1 cellular context compared by ENCODE assay signal in the genomic region with DNA sequence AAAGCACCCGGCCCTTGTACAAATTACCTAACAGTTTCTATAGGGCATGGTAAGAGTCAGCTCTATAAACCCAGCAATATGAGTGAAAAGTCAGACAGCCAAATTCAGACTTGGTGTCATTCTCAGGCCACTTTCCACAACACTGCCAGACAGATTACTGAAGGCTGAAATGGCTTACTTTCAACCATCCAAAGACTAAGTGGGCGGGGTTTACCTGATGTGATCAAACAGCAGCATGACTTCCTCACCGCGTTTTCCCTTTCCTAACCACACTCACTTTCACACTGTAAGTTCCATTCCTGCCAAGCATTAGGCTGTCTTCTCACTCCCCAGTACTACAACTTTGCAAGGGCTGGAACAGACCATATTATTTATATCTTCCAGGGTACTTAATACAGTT.
TF ChIP-seq lines count a peak whose summit lies in the region.

No MANE protein-coding gene starts in this region.

TF ChIP-seq in GM12878, 131 proteins besides CTCF, POLR2A, EP300 and RAD21 (continued from another document):
- no peak for TF ChIP-seq EZH2 (IDR thresholded peaks at IDR 0.05; ENCODE audit: borderline replicate concordance, control insufficient read depth, low read depth, low read length)
- TF ChIP-seq, protein P1, sequence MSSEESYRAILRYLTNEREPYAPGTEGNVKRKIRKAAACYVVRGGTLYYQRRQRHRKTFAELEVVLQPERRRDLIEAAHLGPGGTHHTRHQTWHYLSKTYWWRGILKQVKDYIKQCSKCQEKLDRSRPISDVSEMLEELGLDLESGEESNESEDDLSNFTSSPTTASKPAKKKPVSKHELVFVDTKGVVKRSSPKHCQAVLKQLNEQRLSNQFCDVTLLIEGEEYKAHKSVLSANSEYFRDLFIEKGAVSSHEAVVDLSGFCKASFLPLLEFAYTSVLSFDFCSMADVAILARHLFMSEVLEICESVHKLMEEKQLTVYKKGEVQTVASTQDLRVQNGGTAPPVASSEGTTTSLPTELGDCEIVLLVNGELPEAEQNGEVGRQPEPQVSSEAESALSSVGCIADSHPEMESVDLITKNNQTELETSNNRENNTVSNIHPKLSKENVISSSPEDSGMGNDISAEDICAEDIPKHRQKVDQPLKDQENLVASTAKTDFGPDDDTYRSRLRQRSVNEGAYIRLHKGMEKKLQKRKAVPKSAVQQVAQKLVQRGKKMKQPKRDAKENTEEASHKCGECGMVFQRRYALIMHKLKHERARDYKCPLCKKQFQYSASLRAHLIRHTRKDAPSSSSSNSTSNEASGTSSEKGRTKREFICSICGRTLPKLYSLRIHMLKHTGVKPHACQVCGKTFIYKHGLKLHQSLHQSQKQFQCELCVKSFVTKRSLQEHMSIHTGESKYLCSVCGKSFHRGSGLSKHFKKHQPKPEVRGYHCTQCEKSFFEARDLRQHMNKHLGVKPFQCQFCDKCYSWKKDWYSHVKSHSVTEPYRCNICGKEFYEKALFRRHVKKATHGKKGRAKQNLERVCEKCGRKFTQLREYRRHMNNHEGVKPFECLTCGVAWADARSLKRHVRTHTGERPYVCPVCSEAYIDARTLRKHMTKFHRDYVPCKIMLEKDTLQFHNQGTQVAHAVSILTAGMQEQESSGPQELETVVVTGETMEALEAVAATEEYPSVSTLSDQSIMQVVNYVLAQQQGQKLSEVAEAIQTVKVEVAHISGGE (CRISPR knock-in tag; IDR thresholded peaks at IDR 0.05), result no peak
